ENCODE assay signal across 10 cellular contexts in genomic region chr22:46077669-46078099, GRCh38.
DNase-seq lines count a peak whose midpoint lies in the region; ATAC-seq, FAIRE-seq and TF ChIP-seq lines count a peak whose summit lies in the region.
"Had no signal": no experiment of that assay in that cellular context is flagged by ENCODE, and none has a peak within 500 bp of the region (broad histone marks: within the 10 kb centered on the region; RNA-seq: fewer than 3 reads in every experiment).

No MANE protein-coding gene starts in this region.

- no peak for ATAC-seq in activated CD8-positive, alpha-beta T cell treated with anti-CD3 and anti-CD28 coated beads for 36 hours
- ATAC-seq: effector memory CD8-positive, alpha-beta T cell had no signal

- H3K27ac Mint-ChIP-seq in activated CD8-positive, alpha-beta T cell treated with anti-CD3 and anti-CD28 coated beads for 36 hours = no peak overlapping the region

- H3K4me3 Mint-ChIP-seq in activated CD8-positive, alpha-beta T cell treated with anti-CD3 and anti-CD28 coated beads for 36 hours = no peak overlapping the region
- H3K4me3 Mint-ChIP-seq: effector memory CD8-positive, alpha-beta T cell had no signal

- no peak for FAIRE-seq in GM12892 (lab: Jason Lieb, UNC)

- CTCF ChIA-PET in HEK293 (lab: Yijun Ruan, JAX) = interaction anchor here (0.6 to 4.9 kb wide), 6 partner anchors 11 to 83 kb away, joined by 3 to 24 read pairs (median 6); no protein-coding TSS in a partner anchor
- CTCF ChIA-PET in activated CD8-positive, alpha-beta T cell treated with anti-CD3 and anti-CD28 coated beads for 36 hours (lab: Charles Lee) = interaction anchor here (2.5 kb wide), 1 partner anchor 72 kb away, joined by 10 read pairs; no protein-coding TSS in a partner anchor

- H3K4me3 ChIP-seq in HEK293 (ENCODE audit: low read depth, low read length) (no peak overlapping the region), right atrium auricular region (peak overlapping the region; percentile 59 to 86), stomach smooth muscle (ENCODE audit: low read length in 2 of 2) (peak overlapping the region; percentile 66 to 97)

- peak overlapping the region; percentile 74 to 88 for H3K9ac ChIP-seq in stomach smooth muscle (ENCODE audit: low read length in 2 of 2)

- H3K27ac ChIP-seq in HEK293 (ENCODE audit: extremely low read depth, low read depth, low read length) (no peak overlapping the region), right atrium auricular region (peak overlapping the region; percentile 97 to 99), stomach smooth muscle (ENCODE audit: low read length) (peak overlapping the region; percentile 97)

- no peaks in the 10 kb centered on the region for H3K27me3 Mint-ChIP-seq in activated CD8-positive, alpha-beta T cell treated with anti-CD3 and anti-CD28 coated beads for 36 hours

- H3K4me1 ChIP-seq in HEK293 (ENCODE audit: control insufficient read depth, insufficient read depth, low read length) = peaks cover 22% of the 10 kb centered on the region
- peaks cover 0 to 84% of the 10 kb centered on the region in 2 donors for H3K4me1 ChIP-seq in right atrium auricular region
- peaks cover 79% of the 10 kb centered on the region for H3K4me1 ChIP-seq in stomach smooth muscle (ENCODE audit: control insufficient read depth, insufficient read depth, low read length)

- TF ChIP-seq CTCF in HEK293 (tag by site-specific recombination; IDR thresholded peaks at IDR 0.05) = no peak
- no peak for TF ChIP-seq CTCF in right atrium auricular region (IDR thresholded peaks at IDR 0.05)
- TF ChIP-seq CTCF in activated CD8-positive, alpha-beta T cell treated with anti-CD3 and anti-CD28 coated beads for 36 hours (IDR thresholded peaks at IDR 0.05) = no peak

- no peaks in the 10 kb centered on the region for H3K27me3 ChIP-seq in right atrium auricular region
- H3K27me3 ChIP-seq in stomach smooth muscle (ENCODE audit: control insufficient read depth in 1 of 2, insufficient read depth in 2 of 2, low read length in 2 of 2) = no peaks in the 10 kb centered on the region

- POLR2A ChIA-PET in HEK293 (lab: Yijun Ruan, JAX) = no interaction called here
- POLR2A ChIA-PET in activated CD8-positive, alpha-beta T cell treated with anti-CD3 and anti-CD28 coated beads for 36 hours (lab: Charles Lee) = interaction anchor here (0.9 kb wide), 1 partner anchor 43 kb away, joined by 3 read pairs; no protein-coding TSS in a partner anchor

- no peak for TF ChIP-seq POLR2A in GM12892 (IDR thresholded peaks at IDR 0.05; ENCODE audit: low read depth, low read length)

- H3K36me3 Mint-ChIP-seq in activated CD8-positive, alpha-beta T cell treated with anti-CD3 and anti-CD28 coated beads for 36 hours (ENCODE audit: low read depth) = no peaks in the 10 kb centered on the region

- peaks cover 10% of the 10 kb centered on the region for H3K4me1 Mint-ChIP-seq in activated CD8-positive, alpha-beta T cell treated with anti-CD3 and anti-CD28 coated beads for 36 hours (ENCODE audit: low read depth)

- H3K36me3 ChIP-seq in HEK293 (ENCODE audit: control insufficient read depth in 2 of 2, insufficient read depth in 1 of 2, low read length in 2 of 2) = peaks cover 5 to 28% of the 10 kb centered on the region in 2 experiments; a peak in 1 of 3 replicates
- no peaks in the 10 kb centered on the region for H3K36me3 ChIP-seq in right atrium auricular region
- H3K36me3 ChIP-seq in stomach smooth muscle (ENCODE audit: control insufficient read depth in 2 of 2, insufficient read depth in 2 of 2, low read length in 2 of 2) = no peaks in the 10 kb centered on the region

- H3K9me3 ChIP-seq in HEK293 (ENCODE audit: control insufficient read depth, insufficient read depth, low read depth, low read length) = no peaks in the 10 kb centered on the region
- no peaks in the 10 kb centered on the region for H3K9me3 ChIP-seq in right atrium auricular region
- H3K9me3 ChIP-seq in stomach smooth muscle (ENCODE audit: control insufficient read depth in 2 of 2, low read length in 2 of 2) = no peaks in the 10 kb centered on the region

- intact Hi-C loops in activated CD8-positive, alpha-beta T cell treated with anti-CD3 and anti-CD28 coated beads for 36 hours (cut with micrococcal nuclease) = no loop called here

- DNase-seq in astrocyte of the hippocampus (ENCODE audit: low read depth, low spot score) = peak; percentile 55
- no peak for DNase-seq in right atrium auricular region (ENCODE audit: low spot score)
- no peak for DNase-seq in GM12892 (ENCODE audit: insufficient read length)
- DNase-seq in NCI-H748 (lab: John Stamatoyannopoulos, UW; ENCODE audit: unreplicated experiment) = no peak
- DNase-seq in activated CD8-positive, alpha-beta T cell treated with anti-CD3 and anti-CD28 coated beads for 36 hours = no peak
- DNase-seq in NCI-H1092 treated with DMSO at 0.1 percent for 48 hours (lab: John Stamatoyannopoulos, UW) = no peak
- DNase-seq: activated CD8-positive, alpha-beta memory T cell treated with anti-CD3 and anti-CD28 coated beads for 24 hours; effector memory CD8-positive, alpha-beta T cell had no signal

- no peaks in the 10 kb centered on the region for H3K9me3 Mint-ChIP-seq in activated CD8-positive, alpha-beta T cell treated with anti-CD3 and anti-CD28 coated beads for 36 hours
- H3K9me3 Mint-ChIP-seq: effector memory CD8-positive, alpha-beta T cell had no signal

TF ChIP-seq in HEK293, 187 proteins besides CTCF, POLR2A, EP300 and RAD21:
- TF ChIP-seq ZNF560 (tag by site-specific recombination; IDR thresholded peaks at IDR 0.05; ENCODE audit: borderline replicate concordance) = no peak
- TF ChIP-seq ZBTB20 (tag by site-specific recombination; IDR thresholded peaks at IDR 0.05) = peak; percentile 94
- no peak for TF ChIP-seq ZNF426 (tag by site-specific recombination; IDR thresholded peaks at IDR 0.05)
- TF ChIP-seq GLI4 (tag by site-specific recombination; IDR thresholded peaks at IDR 0.05) = no peak
- TF ChIP-seq, protein P1, sequence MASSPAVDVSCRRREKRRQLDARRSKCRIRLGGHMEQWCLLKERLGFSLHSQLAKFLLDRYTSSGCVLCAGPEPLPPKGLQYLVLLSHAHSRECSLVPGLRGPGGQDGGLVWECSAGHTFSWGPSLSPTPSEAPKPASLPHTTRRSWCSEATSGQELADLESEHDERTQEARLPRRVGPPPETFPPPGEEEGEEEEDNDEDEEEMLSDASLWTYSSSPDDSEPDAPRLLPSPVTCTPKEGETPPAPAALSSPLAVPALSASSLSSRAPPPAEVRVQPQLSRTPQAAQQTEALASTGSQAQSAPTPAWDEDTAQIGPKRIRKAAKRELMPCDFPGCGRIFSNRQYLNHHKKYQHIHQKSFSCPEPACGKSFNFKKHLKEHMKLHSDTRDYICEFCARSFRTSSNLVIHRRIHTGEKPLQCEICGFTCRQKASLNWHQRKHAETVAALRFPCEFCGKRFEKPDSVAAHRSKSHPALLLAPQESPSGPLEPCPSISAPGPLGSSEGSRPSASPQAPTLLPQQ (tag by site-specific recombination; IDR thresholded peaks at IDR 0.05) = no peak
- no peak for TF ChIP-seq ZNF335 (tag by site-specific recombination; conservative IDR thresholded peaks at IDR 0.05)
- TF ChIP-seq ZNF548 (tag by site-specific recombination; IDR thresholded peaks at IDR 0.05) = no peak
- TF ChIP-seq ELK4 (IDR thresholded peaks at IDR 0.05; ENCODE audit: borderline replicate concordance, low read depth, low read length) = no peak
- no peak for TF ChIP-seq ZNF202 (tag by site-specific recombination; IDR thresholded peaks at IDR 0.05; ENCODE audit: borderline replicate concordance)
- TF ChIP-seq ZNF707 (tag by site-specific recombination; IDR thresholded peaks at IDR 0.05) = no peak
- TF ChIP-seq, protein P2, sequence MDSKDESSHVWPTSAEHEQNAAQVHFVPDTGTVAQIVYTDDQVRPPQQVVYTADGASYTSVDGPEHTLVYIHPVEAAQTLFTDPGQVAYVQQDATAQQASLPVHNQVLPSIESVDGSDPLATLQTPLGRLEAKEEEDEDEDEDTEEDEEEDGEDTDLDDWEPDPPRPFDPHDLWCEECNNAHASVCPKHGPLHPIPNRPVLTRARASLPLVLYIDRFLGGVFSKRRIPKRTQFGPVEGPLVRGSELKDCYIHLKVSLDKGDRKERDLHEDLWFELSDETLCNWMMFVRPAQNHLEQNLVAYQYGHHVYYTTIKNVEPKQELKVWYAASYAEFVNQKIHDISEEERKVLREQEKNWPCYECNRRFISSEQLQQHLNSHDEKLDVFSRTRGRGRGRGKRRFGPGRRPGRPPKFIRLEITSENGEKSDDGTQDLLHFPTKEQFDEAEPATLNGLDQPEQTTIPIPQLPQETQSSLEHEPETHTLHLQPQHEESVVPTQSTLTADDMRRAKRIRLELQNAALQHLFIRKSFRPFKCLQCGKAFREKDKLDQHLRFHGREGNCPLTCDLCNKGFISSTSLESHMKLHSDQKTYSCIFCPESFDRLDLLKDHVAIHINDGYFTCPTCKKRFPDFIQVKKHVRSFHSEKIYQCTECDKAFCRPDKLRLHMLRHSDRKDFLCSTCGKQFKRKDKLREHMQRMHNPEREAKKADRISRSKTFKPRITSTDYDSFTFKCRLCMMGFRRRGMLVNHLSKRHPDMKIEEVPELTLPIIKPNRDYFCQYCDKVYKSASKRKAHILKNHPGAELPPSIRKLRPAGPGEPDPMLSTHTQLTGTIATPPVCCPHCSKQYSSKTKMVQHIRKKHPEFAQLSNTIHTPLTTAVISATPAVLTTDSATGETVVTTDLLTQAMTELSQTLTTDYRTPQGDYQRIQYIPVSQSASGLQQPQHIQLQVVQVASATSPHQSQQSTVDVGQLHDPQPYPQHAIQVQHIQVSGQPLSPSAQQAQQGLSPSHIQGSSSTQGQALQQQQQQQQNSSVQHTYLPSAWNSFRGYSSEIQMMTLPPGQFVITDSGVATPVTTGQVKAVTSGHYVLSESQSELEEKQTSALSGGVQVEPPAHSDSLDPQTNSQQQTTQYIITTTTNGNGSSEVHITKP (tag by site-specific recombination; IDR thresholded peaks at IDR 0.05) = peak; percentile 77
- TF ChIP-seq KLF8 (tag by site-specific recombination; IDR thresholded peaks at IDR 0.05) = peak; percentile 23; the same call in 1 of the 2 replicates
